1 cellular context compared by ENCODE assay signal in the genomic region with DNA sequence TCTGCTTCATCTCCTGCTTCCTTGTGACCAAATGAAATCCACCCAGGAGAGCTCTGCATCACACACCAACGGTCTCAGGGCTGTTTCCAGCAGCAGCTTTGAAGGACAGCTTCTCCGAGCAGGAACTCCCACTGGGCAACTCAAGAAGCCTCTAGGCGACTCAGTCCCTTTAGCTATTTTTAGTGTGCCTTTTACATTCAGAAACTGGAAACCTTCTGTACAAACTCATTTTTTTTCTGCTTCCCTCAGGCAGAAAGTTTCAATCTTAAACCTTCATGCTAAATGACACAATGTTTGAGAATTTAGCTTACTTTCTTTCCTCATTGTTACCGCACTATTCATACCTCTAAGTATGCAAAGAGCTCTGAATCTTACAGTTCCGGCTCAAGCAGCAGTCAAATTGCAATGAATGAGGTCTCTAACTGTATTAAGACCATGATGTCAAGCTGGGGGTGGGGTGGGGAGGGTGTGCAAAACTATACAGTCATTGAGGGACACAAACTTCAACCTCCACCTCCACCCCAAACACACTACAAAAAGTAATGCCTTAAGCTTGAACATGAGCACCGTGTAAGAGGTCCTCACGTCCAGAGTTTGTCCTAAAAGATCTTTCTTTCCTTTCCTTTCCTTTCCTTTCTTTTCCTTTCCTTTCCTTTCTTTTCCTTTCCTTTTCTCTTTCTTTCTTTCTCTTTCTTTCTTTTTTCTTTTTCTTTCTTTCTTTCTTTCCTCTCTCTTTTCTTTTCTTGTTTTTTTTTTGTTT.
TF ChIP-seq lines count a peak whose summit lies in the region.

No MANE protein-coding gene starts in this region.

TF ChIP-seq in K562, 482 proteins besides CTCF, POLR2A, EP300 and RAD21 (continued from another document):
- TF ChIP-seq MCM7 (IDR thresholded peaks at IDR 0.05), result 0 out of 4 replicates have a peak, but pooled peaks of 1 of the 2 experiments have one; percentile 37
- TF ChIP-seq SUPT5H (IDR thresholded peaks at IDR 0.05), result no peak
- no peak for TF ChIP-seq SRSF9 (IDR thresholded peaks at IDR 0.05; ENCODE audit: borderline replicate concordance, low read depth, low read length)
- 0 out of 2 replicates have a peak, but pooled peaks have one; percentile 16 for TF ChIP-seq TRIM25 (IDR thresholded peaks at IDR 0.05; ENCODE audit: borderline replicate concordance)
- TF ChIP-seq POLR2G (IDR thresholded peaks at IDR 0.05; ENCODE audit: low read depth, low read length), result no peak
- TF ChIP-seq NCOA4 (IDR thresholded peaks at IDR 0.05; ENCODE audit: partially characterized antibody), result no peak
- no peak for TF ChIP-seq XRCC3 (IDR thresholded peaks at IDR 0.05)
- TF ChIP-seq ZNF24 (IDR thresholded peaks at IDR 0.05), result no peak
- no peak for TF ChIP-seq ZNF140 (CRISPR knock-in tag; IDR thresholded peaks at IDR 0.05)
- no peak for TF ChIP-seq HMG20B (CRISPR knock-in tag; IDR thresholded peaks at IDR 0.05)
- TF ChIP-seq, protein P1, sequence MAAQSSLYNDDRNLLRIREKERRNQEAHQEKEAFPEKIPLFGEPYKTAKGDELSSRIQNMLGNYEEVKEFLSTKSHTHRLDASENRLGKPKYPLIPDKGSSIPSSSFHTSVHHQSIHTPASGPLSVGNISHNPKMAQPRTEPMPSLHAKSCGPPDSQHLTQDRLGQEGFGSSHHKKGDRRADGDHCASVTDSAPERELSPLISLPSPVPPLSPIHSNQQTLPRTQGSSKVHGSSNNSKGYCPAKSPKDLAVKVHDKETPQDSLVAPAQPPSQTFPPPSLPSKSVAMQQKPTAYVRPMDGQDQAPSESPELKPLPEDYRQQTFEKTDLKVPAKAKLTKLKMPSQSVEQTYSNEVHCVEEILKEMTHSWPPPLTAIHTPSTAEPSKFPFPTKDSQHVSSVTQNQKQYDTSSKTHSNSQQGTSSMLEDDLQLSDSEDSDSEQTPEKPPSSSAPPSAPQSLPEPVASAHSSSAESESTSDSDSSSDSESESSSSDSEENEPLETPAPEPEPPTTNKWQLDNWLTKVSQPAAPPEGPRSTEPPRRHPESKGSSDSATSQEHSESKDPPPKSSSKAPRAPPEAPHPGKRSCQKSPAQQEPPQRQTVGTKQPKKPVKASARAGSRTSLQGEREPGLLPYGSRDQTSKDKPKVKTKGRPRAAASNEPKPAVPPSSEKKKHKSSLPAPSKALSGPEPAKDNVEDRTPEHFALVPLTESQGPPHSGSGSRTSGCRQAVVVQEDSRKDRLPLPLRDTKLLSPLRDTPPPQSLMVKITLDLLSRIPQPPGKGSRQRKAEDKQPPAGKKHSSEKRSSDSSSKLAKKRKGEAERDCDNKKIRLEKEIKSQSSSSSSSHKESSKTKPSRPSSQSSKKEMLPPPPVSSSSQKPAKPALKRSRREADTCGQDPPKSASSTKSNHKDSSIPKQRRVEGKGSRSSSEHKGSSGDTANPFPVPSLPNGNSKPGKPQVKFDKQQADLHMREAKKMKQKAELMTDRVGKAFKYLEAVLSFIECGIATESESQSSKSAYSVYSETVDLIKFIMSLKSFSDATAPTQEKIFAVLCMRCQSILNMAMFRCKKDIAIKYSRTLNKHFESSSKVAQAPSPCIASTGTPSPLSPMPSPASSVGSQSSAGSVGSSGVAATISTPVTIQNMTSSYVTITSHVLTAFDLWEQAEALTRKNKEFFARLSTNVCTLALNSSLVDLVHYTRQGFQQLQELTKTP (IDR thresholded peaks at IDR 0.05; ENCODE audit: low read depth in 1 of 2, partially characterized antibody in 2 of 2), result no peak
- TF ChIP-seq, protein P2, sequence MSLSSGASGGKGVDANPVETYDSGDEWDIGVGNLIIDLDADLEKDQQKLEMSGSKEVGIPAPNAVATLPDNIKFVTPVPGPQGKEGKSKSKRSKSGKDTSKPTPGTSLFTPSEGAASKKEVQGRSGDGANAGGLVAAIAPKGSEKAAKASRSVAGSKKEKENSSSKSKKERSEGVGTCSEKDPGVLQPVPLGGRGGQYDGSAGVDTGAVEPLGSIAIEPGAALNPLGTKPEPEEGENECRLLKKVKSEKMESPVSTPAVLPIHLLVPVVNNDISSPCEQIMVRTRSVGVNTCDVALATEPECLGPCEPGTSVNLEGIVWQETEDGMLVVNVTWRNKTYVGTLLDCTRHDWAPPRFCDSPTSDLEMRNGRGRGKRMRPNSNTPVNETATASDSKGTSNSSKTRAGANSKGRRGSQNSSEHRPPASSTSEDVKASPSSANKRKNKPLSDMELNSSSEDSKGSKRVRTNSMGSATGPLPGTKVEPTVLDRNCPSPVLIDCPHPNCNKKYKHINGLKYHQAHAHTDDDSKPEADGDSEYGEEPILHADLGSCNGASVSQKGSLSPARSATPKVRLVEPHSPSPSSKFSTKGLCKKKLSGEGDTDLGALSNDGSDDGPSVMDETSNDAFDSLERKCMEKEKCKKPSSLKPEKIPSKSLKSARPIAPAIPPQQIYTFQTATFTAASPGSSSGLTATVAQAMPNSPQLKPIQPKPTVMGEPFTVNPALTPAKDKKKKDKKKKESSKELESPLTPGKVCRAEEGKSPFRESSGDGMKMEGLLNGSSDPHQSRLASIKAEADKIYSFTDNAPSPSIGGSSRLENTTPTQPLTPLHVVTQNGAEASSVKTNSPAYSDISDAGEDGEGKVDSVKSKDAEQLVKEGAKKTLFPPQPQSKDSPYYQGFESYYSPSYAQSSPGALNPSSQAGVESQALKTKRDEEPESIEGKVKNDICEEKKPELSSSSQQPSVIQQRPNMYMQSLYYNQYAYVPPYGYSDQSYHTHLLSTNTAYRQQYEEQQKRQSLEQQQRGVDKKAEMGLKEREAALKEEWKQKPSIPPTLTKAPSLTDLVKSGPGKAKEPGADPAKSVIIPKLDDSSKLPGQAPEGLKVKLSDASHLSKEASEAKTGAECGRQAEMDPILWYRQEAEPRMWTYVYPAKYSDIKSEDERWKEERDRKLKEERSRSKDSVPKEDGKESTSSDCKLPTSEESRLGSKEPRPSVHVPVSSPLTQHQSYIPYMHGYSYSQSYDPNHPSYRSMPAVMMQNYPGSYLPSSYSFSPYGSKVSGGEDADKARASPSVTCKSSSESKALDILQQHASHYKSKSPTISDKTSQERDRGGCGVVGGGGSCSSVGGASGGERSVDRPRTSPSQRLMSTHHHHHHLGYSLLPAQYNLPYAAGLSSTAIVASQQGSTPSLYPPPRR (CRISPR knock-in tag; IDR thresholded peaks at IDR 0.05; ENCODE audit: borderline replicate concordance), result no peak
- peak; percentile 37; the same call in 1 of the 2 replicates for TF ChIP-seq MIER1 (IDR thresholded peaks at IDR 0.05; ENCODE audit: low read depth)
- TF ChIP-seq ZNF217 (CRISPR knock-in tag; IDR thresholded peaks at IDR 0.05), result no peak
- TF ChIP-seq NFE2L1 (tag; IDR thresholded peaks at IDR 0.05; ENCODE audit: borderline replicate concordance, low read depth), result no peak
- TF ChIP-seq TBL1XR1 (IDR thresholded peaks at IDR 0.05; ENCODE audit: low read length in 2 of 2), result no peak
- TF ChIP-seq ZNF583 (CRISPR knock-in tag; IDR thresholded peaks at IDR 0.05), result no peak
- no peak for TF ChIP-seq STAG1 (CRISPR knock-in tag; IDR thresholded peaks at IDR 0.05; ENCODE audit: borderline replicate concordance)
- TF ChIP-seq, protein P3, sequence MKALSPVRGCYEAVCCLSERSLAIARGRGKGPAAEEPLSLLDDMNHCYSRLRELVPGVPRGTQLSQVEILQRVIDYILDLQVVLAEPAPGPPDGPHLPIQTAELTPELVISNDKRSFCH (CRISPR knock-in tag; IDR thresholded peaks at IDR 0.05), result no peak
- TF ChIP-seq, protein P3 (tag; IDR thresholded peaks at IDR 0.05), result no peak
- no peak for TF ChIP-seq ZNF592 (IDR thresholded peaks at IDR 0.05)
- 0 out of 2 replicates have a peak, but pooled peaks have one; percentile 58 for TF ChIP-seq SMARCA5 (IDR thresholded peaks at IDR 0.05)
- no peak for TF ChIP-seq ZKSCAN1 (IDR thresholded peaks at IDR 0.05; ENCODE audit: low read depth, low read length)
- TF ChIP-seq THRAP3 (IDR thresholded peaks at IDR 0.05; ENCODE audit: borderline replicate concordance), result peak; percentile 89
- no peak for TF ChIP-seq SRSF3 (IDR thresholded peaks at IDR 0.05; ENCODE audit: insufficient read depth, low read length)
- TF ChIP-seq E2F4 (CRISPR knock-in tag; IDR thresholded peaks at IDR 0.05; ENCODE audit: low read depth), result no peak
- no peak for TF ChIP-seq KDM4B (IDR thresholded peaks at IDR 0.05; ENCODE audit: borderline replicate concordance in 2 of 2, low read depth in 1 of 2)
- TF ChIP-seq PML (IDR thresholded peaks at IDR 0.05; ENCODE audit: low read length), result no peak
- no peak for TF ChIP-seq SIN3B (IDR thresholded peaks at IDR 0.05; ENCODE audit: low read depth)
- no peak for TF ChIP-seq ZNF124 (CRISPR knock-in tag; IDR thresholded peaks at IDR 0.05)
- TF ChIP-seq HMGN3 (IDR thresholded peaks at IDR 0.05; ENCODE audit: borderline replicate concordance, extremely low read depth, insufficient read length, low read depth, low read length), result no peak
- no peak for TF ChIP-seq MEF2D (tag; conservative IDR thresholded peaks at IDR 0.05; ENCODE audit: low read depth)
- no peak for TF ChIP-seq PCBP2 (IDR thresholded peaks at IDR 0.05; ENCODE audit: low read depth, low read length, poor library complexity, severe bottlenecking)
- TF ChIP-seq FOXM1 (IDR thresholded peaks at IDR 0.05; ENCODE audit: low read depth), result no peak
- TF ChIP-seq FOXM1 (CRISPR knock-in tag; IDR thresholded peaks at IDR 0.05; ENCODE audit: low read depth), result no peak
- TF ChIP-seq ZNF324 (CRISPR knock-in tag; IDR thresholded peaks at IDR 0.05), result no peak
- TF ChIP-seq NUFIP1 (IDR thresholded peaks at IDR 0.05; ENCODE audit: partially characterized antibody), result no peak
- TF ChIP-seq GATA2 (CRISPR knock-in tag; IDR thresholded peaks at IDR 0.05), result no peak
- TF ChIP-seq TARDBP (IDR thresholded peaks at IDR 0.05), result no peak
- no peak for TF ChIP-seq JUNB (CRISPR knock-in tag; conservative IDR thresholded peaks at IDR 0.05)
- no peak for TF ChIP-seq ZNF507 (tag; conservative IDR thresholded peaks at IDR 0.05)
- TF ChIP-seq SPI1 (IDR thresholded peaks at IDR 0.05; ENCODE audit: borderline replicate concordance, low read depth, low read length), result no peak
TF ChIP-seq in K562: peak in this region for 30.
